In the genomic region with DNA sequence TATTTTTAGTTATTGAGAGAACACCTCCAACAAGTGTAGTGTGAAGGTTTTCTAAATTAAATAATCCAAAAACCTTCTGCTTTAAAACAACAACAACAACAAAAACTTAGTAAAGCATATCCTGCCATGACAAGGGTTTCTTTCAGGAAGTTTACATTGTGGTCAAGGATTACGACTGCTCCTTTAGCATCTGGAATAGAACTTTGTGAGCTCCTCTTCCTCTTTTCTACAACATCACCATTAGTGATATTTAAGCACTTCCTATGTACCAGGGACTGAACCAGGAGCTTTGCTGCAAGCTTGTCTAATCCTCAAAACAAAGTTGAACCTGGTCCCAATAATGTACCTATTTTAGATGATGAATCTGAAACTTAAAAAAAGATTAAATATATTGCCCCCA, we compare ENCODE assay signal across 1 cellular context.
TF ChIP-seq lines count a peak whose summit lies in the region.

No MANE protein-coding gene starts in this region.

TF ChIP-seq in IMR-90, 13 proteins besides CTCF, POLR2A, EP300 and RAD21 (continued from another document):
- TF ChIP-seq, protein P1, sequence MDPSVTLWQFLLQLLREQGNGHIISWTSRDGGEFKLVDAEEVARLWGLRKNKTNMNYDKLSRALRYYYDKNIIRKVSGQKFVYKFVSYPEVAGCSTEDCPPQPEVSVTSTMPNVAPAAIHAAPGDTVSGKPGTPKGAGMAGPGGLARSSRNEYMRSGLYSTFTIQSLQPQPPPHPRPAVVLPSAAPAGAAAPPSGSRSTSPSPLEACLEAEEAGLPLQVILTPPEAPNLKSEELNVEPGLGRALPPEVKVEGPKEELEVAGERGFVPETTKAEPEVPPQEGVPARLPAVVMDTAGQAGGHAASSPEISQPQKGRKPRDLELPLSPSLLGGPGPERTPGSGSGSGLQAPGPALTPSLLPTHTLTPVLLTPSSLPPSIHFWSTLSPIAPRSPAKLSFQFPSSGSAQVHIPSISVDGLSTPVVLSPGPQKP (IDR thresholded peaks at IDR 0.05; ENCODE audit: borderline replicate concordance, low read depth, low read length) = no peak
- TF ChIP-seq CHD1 (IDR thresholded peaks at IDR 0.05; ENCODE audit: low read depth, low read length) (no peak), MAFK (IDR thresholded peaks at IDR 0.05; ENCODE audit: low read depth, low read length) (no peak), RCOR1 (IDR thresholded peaks at IDR 0.05; ENCODE audit: insufficient replicate concordance, low read length) (no peak), MAZ (IDR thresholded peaks at IDR 0.05; ENCODE audit: borderline replicate concordance, low read depth, low read length) (no peak), MXI1 (IDR thresholded peaks at IDR 0.05; ENCODE audit: borderline replicate concordance, low read depth, low read length) (no peak), FOS (IDR thresholded peaks at IDR 0.05; ENCODE audit: low read depth, low read length) (no peak)
TF ChIP-seq in IMR-90: peak in this region for 0.
